Comparison of ENCODE assay signal across 29 cellular contexts in genomic region chr3:122390665-122391064, GRCh38. TPM values are rescaled to one million over a fixed set of nuclear protein-coding genes. Genes with fewer than 3 reads are reported as not detected.
DNase-seq lines count a peak whose midpoint lies in the region; ATAC-seq, FAIRE-seq and TF ChIP-seq lines count a peak whose summit lies in the region.
"Had no signal": no experiment of that assay in that cellular context is flagged by ENCODE, and none has a peak within 500 bp of the region (broad histone marks: within the 10 kb centered on the region; RNA-seq: fewer than 3 reads in every experiment).

No MANE protein-coding gene starts in this region.

- TF ChIP-seq POLR2A in endothelial cell of umbilical vein (IDR thresholded peaks at IDR 0.05; ENCODE audit: low read depth, low read length) (no peak), spleen (IDR thresholded peaks at IDR 0.05) (no peak)

- ATAC-seq in HG02642 (IDR thresholded peaks at IDR 0.05; ENCODE audit: poor library complexity, unreplicated experiment), result no peak
- ATAC-seq: activated CD4-positive, alpha-beta T cell treated with anti-CD3 and anti-CD28 coated beads for 36 hours; lower lobe of right lung; sciatic nerve had no signal

- no peaks in the 10 kb centered on the region for H3K27me3 ChIP-seq in endothelial cell of umbilical vein (ENCODE audit: control insufficient read depth in 2 of 2, insufficient read depth in 2 of 2, low read length in 2 of 2)
- no peaks in the 10 kb centered on the region for H3K27me3 ChIP-seq in spleen (replicated peaks in 1 of 7)
- H3K27me3 ChIP-seq: dorsolateral prefrontal cortex, pancreas had no signal

- dilution Hi-C loops in endothelial cell of umbilical vein (cut with MboI; ENCODE audit: extremely low pct_ligation_motif_present, low sequenced_read_pairs), result no loop called here

- POLR2A ChIA-PET in endothelial cell of umbilical vein (lab: Charles Lee), result no interaction called here

- H3K36me3 ChIP-seq in endothelial cell of umbilical vein (ENCODE audit: control insufficient read depth in 2 of 2, extremely low read depth in 1 of 2, insufficient read depth in 2 of 2, low read length in 2 of 2) (no peaks in the 10 kb centered on the region), spleen (peaks cover 0 to 18% (median 0%) of the 10 kb centered on the region in 6 donors)
- H3K36me3 ChIP-seq: pancreas had no signal

- 56 to 86% (median 75%) methylated on average over 4 of the region's 4 CpGs for WGBS in spleen, 5 donors

- H3K4me3 ChIP-seq in endothelial cell of umbilical vein (replicated peaks in 1 of 3; ENCODE audit: insufficient read depth in 1 of 3, low read depth in 1 of 3, low read length in 3 of 3) (no peak overlapping the region), spleen (no peak overlapping the region)
- H3K4me3 ChIP-seq: dorsolateral prefrontal cortex, lower lobe of right lung, pancreas had no signal

- peak; percentile 37 for FAIRE-seq in endothelial cell of umbilical vein (lab: Jason Lieb, UNC)
- FAIRE-seq: astrocyte, D721Med, pancreas had no signal

- no peaks in the 10 kb centered on the region for H4K20me1 ChIP-seq in endothelial cell of umbilical vein (replicated peaks; ENCODE audit: control insufficient read depth, extremely low read depth, insufficient read depth, low read length)

- DNase-seq in NCI-H82 (lab: John Stamatoyannopoulos, UW), result peak; percentile 32
- no peak for DNase-seq in NCI-H82 treated with DMSO at 0.1 percent for 48 hours (lab: John Stamatoyannopoulos, UW; ENCODE audit: unreplicated experiment)
- no peak for DNase-seq in endothelial cell of umbilical vein (ENCODE audit: low read depth, low spot score)
- peak; percentile 48 for DNase-seq in hepatic stellate cell (ENCODE audit: low spot score)
- no peak for DNase-seq in spleen
- DNase-seq in stimulated activated CD4-positive, alpha-beta T cell treated with anti-CD3 and anti-CD28 coated beads, Interleukin-15, amount 100 ng/mL, for 24 hours, result no peak
- no peak for DNase-seq in glomerular visceral epithelial cell (ENCODE audit: extremely low spot score)
- DNase-seq: activated CD4-positive, alpha-beta T cell treated with anti-CD3 and anti-CD28 coated beads for 36 hours; activated naive CD8-positive, alpha-beta T cell treated with anti-CD3 and anti-CD28 coated beads for 36 hours; activated T-cell treated with anti-CD3 and anti-CD28 coated beads for 4 hours; CD4-positive, CD25-positive, alpha-beta regulatory T cell; dorsolateral prefrontal cortex; foreskin fibroblast; HCEC 1CT; lower lobe of right lung; MM.1S; NCI-H1417; NCI-H2081 treated with DMSO at 0.1 percent for 48 hours; NCI-H226; NCI-H748 treated with DMSO at 0.1 percent for 48 hours; nephron progenitor cell; pancreas; RPMI8226; stimulated activated naive CD4-positive, alpha-beta T cell treated with Interleukin-2 at 50 U/mL for 16 hours had no signal

- no peaks in the 10 kb centered on the region for H3K9me3 ChIP-seq in endothelial cell of umbilical vein (replicated peaks; ENCODE audit: control insufficient read depth, insufficient read depth, low read length)
- no peaks in the 10 kb centered on the region for H3K9me3 ChIP-seq in spleen
- H3K9me3 ChIP-seq: lower lobe of right lung, pancreas had no signal

- TF ChIP-seq CTCF in endothelial cell of umbilical vein (IDR thresholded peaks at IDR 0.05; ENCODE audit: extremely low read depth in 1 of 2, insufficient read depth in 1 of 2, low read depth in 1 of 2, low read length in 2 of 2) (no peak), spleen (IDR thresholded peaks at IDR 0.05 in 8 of 11, conservative IDR thresholded peaks at IDR 0.05 in 3 of 11) (no peak)

- H3K9me1 ChIP-seq in endothelial cell of umbilical vein (replicated peaks; ENCODE audit: control insufficient read depth, extremely low read depth, insufficient read depth, low read length), result no peaks in the 10 kb centered on the region

- no peak overlapping the region for H3K4me2 ChIP-seq in endothelial cell of umbilical vein (ENCODE audit: insufficient read depth, low read length)

- CTCF ChIA-PET in endothelial cell of umbilical vein (lab: Charles Lee), result interaction anchor here (1.6 to 5.4 kb wide), 3 partner anchors 18 to 844 kb away, joined by 4 to 120 read pairs (median 22); partner anchors contain the start of gene PARP14

- no TSS peak for BruUV-seq in endothelial cell of umbilical vein (replicated peaks; lab: Mats Ljungman, UMichigan)

- no peaks in the 10 kb centered on the region for H3K79me2 ChIP-seq in endothelial cell of umbilical vein (ENCODE audit: control insufficient read depth, insufficient read depth, low read length)

- H3K4me1 ChIP-seq in endothelial cell of umbilical vein (ENCODE audit: control insufficient read depth, extremely low read depth, insufficient read depth, low read length) (peaks cover 3% of the 10 kb centered on the region), spleen (peaks cover 0 to 24% (median 6%) of the 10 kb centered on the region in 6 donors)

- H3K9ac ChIP-seq in endothelial cell of umbilical vein (replicated peaks; ENCODE audit: extremely low read depth, insufficient read depth, low read length), result no peak overlapping the region

- intact Hi-C loops in endothelial cell of umbilical vein (cut with micrococcal nuclease) (loop anchor here (5.0 to 10.0 kb wide), 2 partner anchors 172 to 864 kb away; partner anchors contain the start of genes DTX3L and PARP9), spleen (cut with DNase I; ENCODE audit: low total_unique reads) (no loop called here)

- H3K27ac ChIP-seq in endothelial cell of umbilical vein (ENCODE audit: insufficient read depth, low read depth, low read length), result no peak overlapping the region
- peak overlapping the region in 6 of 8 donors; percentile 3 to 65 (median 40) for H3K27ac ChIP-seq in spleen
- H3K27ac ChIP-seq: 22Rv1, lower lobe of right lung had no signal

- H2AFZ ChIP-seq in endothelial cell of umbilical vein (ENCODE audit: low read depth, low read length), result no peak overlapping the region

TF ChIP-seq in endothelial cell of umbilical vein, 7 proteins besides CTCF, POLR2A, EP300 and RAD21:
- TF ChIP-seq GATA2 (IDR thresholded peaks at IDR 0.05; ENCODE audit: insufficient read depth, insufficient read length, low read depth, low read length) (no peak), EZH2 (IDR thresholded peaks at IDR 0.05; ENCODE audit: borderline replicate concordance, low read depth, low read length, severe bottlenecking) (no peak), MYC (IDR thresholded peaks at IDR 0.05; ENCODE audit: low read depth, low read length) (no peak), JUN (IDR thresholded peaks at IDR 0.05; ENCODE audit: borderline replicate concordance, insufficient read depth, insufficient read length, low read depth) (no peak), FOS (IDR thresholded peaks at IDR 0.05; ENCODE audit: borderline replicate concordance, insufficient read depth, low read length) (no peak), POLR2AphosphoS5 (IDR thresholded peaks at IDR 0.05; ENCODE audit: insufficient read depth, low read depth, low read length) (no peak), MAX (IDR thresholded peaks at IDR 0.05; ENCODE audit: insufficient read depth, insufficient read length) (no peak)

RNA-seq across cellular contexts. Expression of gene FAM162A, which starts 6.7 kb away (rescaled TPM):
- 23.4 and 25.9 TPM in 2 replicates for total RNA-seq in endothelial cell of umbilical vein
- polyA plus RNA-seq in endothelial cell of umbilical vein, result 8.2 and 12.6 TPM in 2 replicates
- 29.7 and 30.1 TPM in 2 replicates for polyA plus RNA-seq in endothelial cell of umbilical vein (2011; cell fraction: cytosol; rRNA removed)
- polyA plus RNA-seq in endothelial cell of umbilical vein (2011; cell fraction: nucleus; rRNA removed), result 10.6 and 11.0 TPM in 2 replicates
- polyA plus RNA-seq in endothelial cell of umbilical vein (2012), result 41.5 and 51.6 TPM in 2 replicates
- 5.0 and 10.3 TPM in 2 replicates for polyA minus RNA-seq in endothelial cell of umbilical vein
- 9.2 TPM for polyA minus RNA-seq in endothelial cell of umbilical vein (2011; cell fraction: cytosol; rRNA and poly(A)+ RNA removed)
- 2.3 and 2.9 TPM in 2 replicates for polyA minus RNA-seq in endothelial cell of umbilical vein (2011; cell fraction: nucleus; rRNA and poly(A)+ RNA removed)
- 10 to 100 TPM in 6 of 7 donors, 1 to 10 TPM in 1; 9.3 to 36.9 (median 19.8) TPM for total RNA-seq in spleen
- 10 to 100 TPM; 38.7 to 57.1 (median 50.4) TPM for polyA plus RNA-seq in spleen

RNA-seq across cellular contexts. Expression of gene MIX23, which starts 7.6 kb away (rescaled TPM):
- total RNA-seq in endothelial cell of umbilical vein (43.6 and 53.5 TPM in 2 replicates), spleen (10 to 100 TPM; 18.4 to 24.9 (median 19.6) TPM)
- polyA plus RNA-seq in endothelial cell of umbilical vein (3.7 and 4.5 TPM in 2 replicates), spleen (10 to 100 TPM; 28.0 to 32.9 (median 28.2) TPM)
- polyA plus RNA-seq in endothelial cell of umbilical vein (2011; cell fraction: cytosol; rRNA removed), result 10.8 and 11.6 TPM in 2 replicates
- polyA plus RNA-seq in endothelial cell of umbilical vein (2011; cell fraction: nucleus; rRNA removed), result 10.2 and 12.0 TPM in 2 replicates
- 31.2 and 52.4 TPM in 2 replicates for polyA plus RNA-seq in endothelial cell of umbilical vein (2012)
- polyA minus RNA-seq in endothelial cell of umbilical vein, result 3.5 and 5.5 TPM in 2 replicates
- polyA minus RNA-seq in endothelial cell of umbilical vein (2011; cell fraction: cytosol; rRNA and poly(A)+ RNA removed), result 20.7 TPM
- polyA minus RNA-seq in endothelial cell of umbilical vein (2011; cell fraction: nucleus; rRNA and poly(A)+ RNA removed), result 4.6 and 4.8 TPM in 2 replicates

RNA-seq across cellular contexts. Expression of gene WDR5B, which starts 25.2 kb away (rescaled TPM):
- total RNA-seq in endothelial cell of umbilical vein (2.6 and 3.7 TPM in 2 replicates), spleen (10 to 100 TPM in 1 of 7 donors, 1 to 10 TPM in 6; 4.7 to 12.3 (median 7.7) TPM)
- polyA plus RNA-seq in endothelial cell of umbilical vein (1.6 and 1.8 TPM in 2 replicates), spleen (1 to 10 TPM; 5.8 to 7.3 (median 6.4) TPM)
- polyA plus RNA-seq in endothelial cell of umbilical vein (2011; cell fraction: cytosol; rRNA removed), result 1.7 and 1.8 TPM in 2 replicates
- 1.5 and 2.6 TPM in 2 replicates for polyA plus RNA-seq in endothelial cell of umbilical vein (2011; cell fraction: nucleus; rRNA removed)
- polyA plus RNA-seq in endothelial cell of umbilical vein (2012), result 1.9 and 2.4 TPM in 2 replicates
- polyA minus RNA-seq in endothelial cell of umbilical vein, result 2.9 and 3.3 TPM in 2 replicates
- 1.9 TPM for polyA minus RNA-seq in endothelial cell of umbilical vein (2011; cell fraction: cytosol; rRNA and poly(A)+ RNA removed)
- 3.8 and 5.8 TPM in 2 replicates for polyA minus RNA-seq in endothelial cell of umbilical vein (2011; cell fraction: nucleus; rRNA and poly(A)+ RNA removed)

Comparison
In these comparisons a context has a peak if more than half of its experiments do, and no peak if none do; other contexts are left out.
1. DNase-seq: peak in NCI-H82 (single experiment) and hepatic stellate cell (single experiment); none in NCI-H82 treated with DMSO at 0.1 percent for 48 hours (single experiment), endothelial cell of umbilical vein (single experiment), spleen (single experiment), stimulated activated CD4-positive, alpha-beta T cell treated with anti-CD3 and anti-CD28 coated beads, Interleukin-15, amount 100 ng/mL, for 24 hours (single experiment) and glomerular visceral epithelial cell (single experiment).